1 cellular context compared by ENCODE assay signal in genomic region chr1:54294846-54295245, GRCh38.
TF ChIP-seq lines count a peak whose summit lies in the region.

No MANE protein-coding gene starts in this region.

TF ChIP-seq in HEK293, 187 proteins besides CTCF, POLR2A, EP300 and RAD21 (continued from another document):
- TF ChIP-seq ZNF513 (tag by site-specific recombination; IDR thresholded peaks at IDR 0.05) (no peak), ZBTB48 (tag by site-specific recombination; IDR thresholded peaks at IDR 0.05) (0 out of 2 replicates have a peak, but pooled peaks have one; percentile 34), ZNF239 (tag by site-specific recombination; IDR thresholded peaks at IDR 0.05) (no peak), SP7 (tag by site-specific recombination; IDR thresholded peaks at IDR 0.05) (no peak), BCL11A (tag by site-specific recombination; IDR thresholded peaks at IDR 0.05; ENCODE audit: low read depth) (no peak), AEBP2 (tag by site-specific recombination; IDR thresholded peaks at IDR 0.05; ENCODE audit: borderline replicate concordance) (no peak), ZNF707 (tag by site-specific recombination; IDR thresholded peaks at IDR 0.05) (no peak), ZBTB10 (tag by site-specific recombination; IDR thresholded peaks at IDR 0.05) (no peak), ZNF335 (tag by site-specific recombination; conservative IDR thresholded peaks at IDR 0.05) (no peak), ZEB2 (tag by site-specific recombination; IDR thresholded peaks at IDR 0.05) (no peak), OVOL3 (tag by site-specific recombination; IDR thresholded peaks at IDR 0.05) (no peak), MEIS1 (CRISPR knock-in tag; IDR thresholded peaks at IDR 0.05; ENCODE audit: borderline replicate concordance) (no peak)
